Comparison of ENCODE assay signal across 11 cellular contexts in genomic region chr4:26048962-26049361, GRCh38.
DNase-seq lines count a peak whose midpoint lies in the region; TF ChIP-seq lines count a peak whose summit lies in the region.
"Had no signal": no experiment of that assay in that cellular context is flagged by ENCODE, and none has a peak within 500 bp of the region (broad histone marks: within the 10 kb centered on the region; RNA-seq: fewer than 3 reads in every experiment).

No MANE protein-coding gene starts in this region.

- peak; percentile 8 for DNase-seq in HCEC 1CT
- DNase-seq in choroid plexus epithelial cell (ENCODE audit: low read depth): peak; percentile 51
- DNase-seq in mesothelial cell of epicardium (ENCODE audit: low spot score in 2 of 2, unreplicated experiment in 2 of 2): no peak
- no peak for DNase-seq in stomach
- DNase-seq in DMS153 treated with DMSO at 0.1 percent for 48 hours (lab: John Stamatoyannopoulos, UW; ENCODE audit: unreplicated experiment): no peak
- no peak for DNase-seq in BE2C
- no peak for DNase-seq in NCI-H526 treated with DMSO at 0.1 percent for 48 hours (lab: John Stamatoyannopoulos, UW)
- DNase-seq in activated naive CD8-positive, alpha-beta T cell treated with anti-CD3 and anti-CD28 coated beads for 36 hours: no peak
- DNase-seq: CD8-positive, alpha-beta memory T cell; effector CD4-positive, alpha-beta T cell had no signal

- 72 to 80% (median 74%) methylated on average over 9 of the region's 9 CpGs for WGBS in stomach, 5 donors

- no peak for TF ChIP-seq EP300 in stomach (IDR thresholded peaks at IDR 0.05)

- H3K4me1 Mint-ChIP-seq in mesothelial cell of epicardium: peaks cover 13% of the 10 kb centered on the region
- peaks cover 3% of the 10 kb centered on the region for H3K4me1 Mint-ChIP-seq in activated naive CD8-positive, alpha-beta T cell treated with anti-CD3 and anti-CD28 coated beads for 36 hours
- H3K4me1 Mint-ChIP-seq: activated naive CD4-positive, alpha-beta T cell treated with anti-CD3 and anti-CD28 coated beads, Interleukin-2, amount 50 U/mL, for 24 hours had no signal

- intact Hi-C loops in stomach (cut with DNase I; ENCODE audit: low total_unique reads): no loop called here

- H3K4me3 ChIP-seq in choroid plexus epithelial cell (ENCODE audit: low read depth, low read length): no peak overlapping the region
- no peak overlapping the region for H3K4me3 ChIP-seq in stomach
- H3K4me3 ChIP-seq in BE2C (ENCODE audit: low read depth, low read length): no peak overlapping the region

- no peak for TF ChIP-seq POLR2A in stomach (IDR thresholded peaks at IDR 0.05)

- no peak overlapping the region for H3K4me3 Mint-ChIP-seq in mesothelial cell of epicardium
- no peak overlapping the region for H3K4me3 Mint-ChIP-seq in activated naive CD8-positive, alpha-beta T cell treated with anti-CD3 and anti-CD28 coated beads for 36 hours
- H3K4me3 Mint-ChIP-seq: activated naive CD4-positive, alpha-beta T cell treated with anti-CD3 and anti-CD28 coated beads, Interleukin-2, amount 50 U/mL, for 24 hours; CD8-positive, alpha-beta memory T cell had no signal

- peaks cover 3% of the 10 kb centered on the region for H3K36me3 Mint-ChIP-seq in mesothelial cell of epicardium
- no peaks in the 10 kb centered on the region for H3K36me3 Mint-ChIP-seq in activated naive CD8-positive, alpha-beta T cell treated with anti-CD3 and anti-CD28 coated beads for 36 hours
- H3K36me3 Mint-ChIP-seq: activated naive CD4-positive, alpha-beta T cell treated with anti-CD3 and anti-CD28 coated beads, Interleukin-2, amount 50 U/mL, for 24 hours had no signal

- TF ChIP-seq CTCF in choroid plexus epithelial cell (conservative IDR thresholded peaks at IDR 0.05; ENCODE audit: low read depth, low read length) (no peak), mesothelial cell of epicardium (IDR thresholded peaks at IDR 0.05; ENCODE audit: unreplicated experiment) (no peak), stomach (IDR thresholded peaks at IDR 0.05) (no peak), BE2C (IDR thresholded peaks at IDR 0.05; ENCODE audit: low read depth, low read length) (no peak)

- H3K27me3 ChIP-seq in stomach: no peaks in the 10 kb centered on the region
- no peaks in the 10 kb centered on the region for H3K27me3 ChIP-seq in BE2C

- H3K36me3 ChIP-seq in stomach: no peaks in the 10 kb centered on the region
- H3K36me3 ChIP-seq in BE2C: no peaks in the 10 kb centered on the region

- peaks cover under 1% of the 10 kb centered on the region for H3K27me3 Mint-ChIP-seq in mesothelial cell of epicardium (ENCODE audit: low read depth)
- H3K27me3 Mint-ChIP-seq in activated naive CD8-positive, alpha-beta T cell treated with anti-CD3 and anti-CD28 coated beads for 36 hours: peaks cover 29% of the 10 kb centered on the region
- H3K27me3 Mint-ChIP-seq: activated naive CD4-positive, alpha-beta T cell treated with anti-CD3 and anti-CD28 coated beads, Interleukin-2, amount 50 U/mL, for 24 hours had no signal

- H3K9me3 ChIP-seq in stomach (no peaks in the 10 kb centered on the region), BE2C (no peaks in the 10 kb centered on the region)

- H3K4me1 ChIP-seq in stomach: peaks cover 6 to 26% (median 13%) of the 10 kb centered on the region in 4 donors
- no peaks in the 10 kb centered on the region for H3K4me1 ChIP-seq in BE2C

- peak overlapping the region; percentile 28 to 89 (median 78) for H3K27ac ChIP-seq in stomach

- peaks cover 6% of the 10 kb centered on the region for H3K9me3 Mint-ChIP-seq in mesothelial cell of epicardium
- H3K9me3 Mint-ChIP-seq in activated naive CD8-positive, alpha-beta T cell treated with anti-CD3 and anti-CD28 coated beads for 36 hours: no peaks in the 10 kb centered on the region
- H3K9me3 Mint-ChIP-seq: activated naive CD4-positive, alpha-beta T cell treated with anti-CD3 and anti-CD28 coated beads, Interleukin-2, amount 50 U/mL, for 24 hours; CD8-positive, alpha-beta memory T cell had no signal

- peak overlapping the region; percentile 81 for H3K27ac Mint-ChIP-seq in mesothelial cell of epicardium
- H3K27ac Mint-ChIP-seq in activated naive CD8-positive, alpha-beta T cell treated with anti-CD3 and anti-CD28 coated beads for 36 hours: no peak overlapping the region
- H3K27ac Mint-ChIP-seq: activated naive CD4-positive, alpha-beta T cell treated with anti-CD3 and anti-CD28 coated beads, Interleukin-2, amount 50 U/mL, for 24 hours; CD8-positive, alpha-beta memory T cell had no signal

Comparison
In these comparisons a context has a peak if more than half of its experiments do, and no peak if none do; other contexts are left out.
1. DNase-seq: peak in HCEC 1CT (single experiment) and choroid plexus epithelial cell (single experiment); none in mesothelial cell of epicardium (0 of 2), stomach (single experiment), DMS153 treated with DMSO at 0.1 percent for 48 hours (single experiment), BE2C (single experiment), NCI-H526 treated with DMSO at 0.1 percent for 48 hours (single experiment) and activated naive CD8-positive, alpha-beta T cell treated with anti-CD3 and anti-CD28 coated beads for 36 hours (single experiment).